Comparison of ENCODE assay signal across 8 cellular contexts in genomic region chr17:32084597-32085359, GRCh38. TPM values are rescaled to one million over a fixed set of nuclear protein-coding genes. Genes with fewer than 3 reads are reported as not detected.
DNase-seq lines count a peak whose midpoint lies in the region; ATAC-seq and TF ChIP-seq lines count a peak whose summit lies in the region.
"Not testable (repeated sequence)": the region's sequence is repeated elsewhere in the genome, so short reads cannot be mapped to it uniquely, and the experiment has no call there.

No MANE protein-coding gene starts in this region.

- not testable (repeated sequence) for TF ChIP-seq CTCF in HEK293 (tag by site-specific recombination; IDR thresholded peaks at IDR 0.05); WTC11 (IDR thresholded peaks at IDR 0.05); foreskin keratinocyte (conservative IDR thresholded peaks at IDR 0.05)

- intact Hi-C loops in naive thymus-derived CD4-positive, alpha-beta T cell (cut with micrococcal nuclease), result loop anchor here in 1 of 2 donors (5.0 kb wide), 1 partner anchor 43 kb away; no protein-coding TSS in a partner anchor

- H3K4me3 Mint-ChIP-seq in WTC11 (peak overlapping the region; percentile 63), immature natural killer cell (peak overlapping the region; percentile 30 to 76 (median 55))
- peak overlapping the region in 7 of 10 donors; percentile 37 to 57 (median 48) for H3K4me3 Mint-ChIP-seq in naive thymus-derived CD4-positive, alpha-beta T cell
- peak overlapping the region; percentile 26 for H3K4me3 Mint-ChIP-seq in stimulated activated memory B cell treated with anti-CD40 and anti-IgM and Interleukin-4, amounts not matched to agents 10 μg/mL and 1 μg/mL and 100 μg/mL, for 72 hours

- POLR2A ChIA-PET in HEK293 (lab: Yijun Ruan, JAX); WTC11 (lab: Charles Lee); naive thymus-derived CD4-positive, alpha-beta T cell (lab: Charles Lee): not testable (repeated sequence)

- not testable (repeated sequence) for H4K20me1 ChIP-seq in BLaER1

- not testable (repeated sequence) for H3K36me3 Mint-ChIP-seq in WTC11; immature natural killer cell; naive thymus-derived CD4-positive, alpha-beta T cell; stimulated activated memory B cell treated with anti-CD40 and anti-IgM and Interleukin-4, amounts not matched to agents 10 μg/mL and 1 μg/mL and 100 μg/mL, for 72 hours

- peaks cover 21% of the 10 kb centered on the region for H3K4me1 ChIP-seq in BLaER1
- H3K4me1 ChIP-seq in HEK293 (ENCODE audit: control insufficient read depth, insufficient read depth, low read length); foreskin keratinocyte; naive thymus-derived CD4-positive, alpha-beta T cell (ENCODE audit: control insufficient read depth in 2 of 2, insufficient read depth in 2 of 2, low read length in 2 of 2): not testable (repeated sequence)

- H3K4me1 Mint-ChIP-seq in WTC11 (peaks cover 13% of the 10 kb centered on the region), immature natural killer cell (peaks cover 5 to 11% of the 10 kb centered on the region in 2 donors)
- not testable (repeated sequence) for H3K4me1 Mint-ChIP-seq in naive thymus-derived CD4-positive, alpha-beta T cell; stimulated activated memory B cell treated with anti-CD40 and anti-IgM and Interleukin-4, amounts not matched to agents 10 μg/mL and 1 μg/mL and 100 μg/mL, for 72 hours

- H3K27ac Mint-ChIP-seq in WTC11, result peak overlapping the region; percentile 68
- peak overlapping the region in 2 of 6 donors; percentile 43 to 69 for H3K27ac Mint-ChIP-seq in immature natural killer cell
- peak overlapping the region in 3 of 9 donors; percentile 28 to 65 (median 58) for H3K27ac Mint-ChIP-seq in naive thymus-derived CD4-positive, alpha-beta T cell
- not testable (repeated sequence) for H3K27ac Mint-ChIP-seq in stimulated activated memory B cell treated with anti-CD40 and anti-IgM and Interleukin-4, amounts not matched to agents 10 μg/mL and 1 μg/mL and 100 μg/mL, for 72 hours

- not testable (repeated sequence) for H3K27ac ChIP-seq in BLaER1; HEK293 (ENCODE audit: extremely low read depth, low read depth, low read length); foreskin keratinocyte; naive thymus-derived CD4-positive, alpha-beta T cell (ENCODE audit: low read depth, low read length)

- peak overlapping the region; percentile 39; the same call in 1 of the 2 replicates for H3K4me2 ChIP-seq in BLaER1

- H3K9me3 Mint-ChIP-seq in WTC11; immature natural killer cell; naive thymus-derived CD4-positive, alpha-beta T cell; stimulated activated memory B cell treated with anti-CD40 and anti-IgM and Interleukin-4, amounts not matched to agents 10 μg/mL and 1 μg/mL and 100 μg/mL, for 72 hours: not testable (repeated sequence)

- DNase-seq in WTC11 (ENCODE audit: low spot score); foreskin keratinocyte; immature natural killer cell; naive thymus-derived CD4-positive, alpha-beta T cell: not testable (repeated sequence)
- DNase-seq in astrocyte of the hippocampus (ENCODE audit: low read depth, low spot score), result peak; percentile 3

- H3K27me3 ChIP-seq in BLaER1; foreskin keratinocyte; naive thymus-derived CD4-positive, alpha-beta T cell (ENCODE audit: control insufficient read depth in 2 of 2, insufficient read depth in 2 of 2, low read length in 2 of 2): not testable (repeated sequence)

- not testable (repeated sequence) for H3K4me3 ChIP-seq in BLaER1; HEK293 (ENCODE audit: low read depth, low read length); naive thymus-derived CD4-positive, alpha-beta T cell (ENCODE audit: low read length)

- H3K9me3 ChIP-seq in BLaER1; HEK293 (ENCODE audit: control insufficient read depth, insufficient read depth, low read depth, low read length); naive thymus-derived CD4-positive, alpha-beta T cell (ENCODE audit: control insufficient read depth in 2 of 3, low read length in 3 of 3): not testable (repeated sequence)

- CTCF ChIA-PET in HEK293 (lab: Yijun Ruan, JAX); naive thymus-derived CD4-positive, alpha-beta T cell (lab: Charles Lee): not testable (repeated sequence)
- CTCF ChIA-PET in WTC11 (lab: Charles Lee), result interaction anchor here (0.6 to 1.4 kb wide), 2 partner anchors 27 to 707 kb away, joined by 3 read pairs; no protein-coding TSS in a partner anchor

- not testable (repeated sequence) for H3K36me3 ChIP-seq in BLaER1; HEK293 (ENCODE audit: control insufficient read depth in 2 of 2, insufficient read depth in 1 of 2, low read length in 2 of 2); naive thymus-derived CD4-positive, alpha-beta T cell (ENCODE audit: control insufficient read depth in 2 of 3, insufficient read depth in 3 of 3, low read length in 3 of 3)

- H3K9ac ChIP-seq in BLaER1, result not testable (repeated sequence)

- ATAC-seq in WTC11 (peak; percentile 50), foreskin keratinocyte (peak; percentile 36)
- ATAC-seq in naive thymus-derived CD4-positive, alpha-beta T cell, result not testable (repeated sequence)
- peak; percentile 18 for ATAC-seq in stimulated activated memory B cell treated with anti-CD40 and anti-IgM and Interleukin-4, amounts not matched to agents 10 μg/mL and 1 μg/mL and 100 μg/mL, for 72 hours

- H3K27me3 Mint-ChIP-seq in WTC11 (ENCODE audit: low read depth); immature natural killer cell (ENCODE audit: low read depth in 3 of 3); naive thymus-derived CD4-positive, alpha-beta T cell; stimulated activated memory B cell treated with anti-CD40 and anti-IgM and Interleukin-4, amounts not matched to agents 10 μg/mL and 1 μg/mL and 100 μg/mL, for 72 hours: not testable (repeated sequence)

TF ChIP-seq in HEK293, 187 proteins besides CTCF, POLR2A, EP300 and RAD21:
- TF ChIP-seq PRDM4 (tag by site-specific recombination; IDR thresholded peaks at IDR 0.05), result peak; percentile 51; the same call in 1 of the 2 replicates

RNA-seq across cellular contexts. Expression of gene RHOT1, which starts 57.5 kb away (rescaled TPM):
- total RNA-seq in WTC11 (2021) (28.9 to 32.8 TPM (median 32.4 TPM) in 3 replicates), foreskin keratinocyte (25.6 and 28.5 TPM in 2 replicates)
- polyA plus RNA-seq in foreskin keratinocyte (18.5 and 20.1 TPM in 2 replicates), immature natural killer cell (10 to 100 TPM; 27.9 to 30.9 (median 30.3) TPM)
- total RNA-seq in naive thymus-derived CD4-positive, alpha-beta T cell, result 10 to 100 TPM; 24.3 to 31.7 (median 29.3) TPM
- 10 to 100 TPM; 28.5 to 29.6 TPM for polyA plus RNA-seq in naive thymus-derived CD4-positive, alpha-beta T cell
